In the genomic region with DNA sequence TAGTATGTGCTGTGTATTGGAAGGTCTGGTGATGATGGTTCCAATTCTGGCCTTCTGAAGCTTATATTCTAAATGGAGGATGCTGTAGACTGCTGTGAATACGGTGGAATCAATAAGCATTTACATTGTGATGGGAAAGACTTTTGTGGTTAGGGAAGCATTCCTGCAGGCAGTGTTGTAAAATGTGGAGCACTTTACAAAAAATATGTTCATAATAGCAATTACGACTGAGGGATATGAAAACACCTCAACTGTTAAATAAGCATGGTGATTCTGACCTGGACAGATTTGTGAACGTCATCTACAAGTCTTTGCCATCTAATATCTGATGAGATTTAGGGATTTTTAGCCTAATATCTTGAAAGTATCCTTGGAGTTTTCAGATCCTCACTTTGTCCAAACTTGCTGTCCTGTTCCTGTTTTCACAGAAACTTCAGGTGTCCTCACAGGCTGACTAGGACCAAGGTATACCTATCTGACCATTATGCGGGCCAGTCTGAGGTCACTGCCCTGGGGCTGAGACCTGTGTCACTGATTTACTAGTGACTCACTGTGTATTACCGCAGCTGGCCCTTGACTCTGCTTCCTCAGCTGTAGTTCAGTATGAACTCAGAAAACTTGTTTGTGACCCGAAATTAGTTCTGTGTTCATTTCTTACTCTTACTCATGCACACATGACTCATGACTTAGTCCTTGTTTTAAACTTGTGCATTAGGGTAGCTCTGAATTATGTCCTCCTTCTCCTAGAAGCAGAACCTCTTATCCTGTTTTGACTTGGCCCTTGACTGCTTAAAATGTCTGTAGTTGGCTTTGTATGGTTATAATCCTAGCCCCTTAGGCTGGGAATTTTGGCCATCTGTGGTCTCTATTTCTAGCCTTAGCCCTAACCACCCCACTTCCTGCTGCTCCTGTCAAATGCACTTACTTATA, we compare ENCODE assay signal across 1 cellular context.
TF ChIP-seq lines count a peak whose summit lies in the region.

No MANE protein-coding gene starts in this region.

TF ChIP-seq in HepG2, 621 proteins besides CTCF, POLR2A, EP300 and RAD21 (continued from another document and continues in another):
- TF ChIP-seq, protein P1, sequence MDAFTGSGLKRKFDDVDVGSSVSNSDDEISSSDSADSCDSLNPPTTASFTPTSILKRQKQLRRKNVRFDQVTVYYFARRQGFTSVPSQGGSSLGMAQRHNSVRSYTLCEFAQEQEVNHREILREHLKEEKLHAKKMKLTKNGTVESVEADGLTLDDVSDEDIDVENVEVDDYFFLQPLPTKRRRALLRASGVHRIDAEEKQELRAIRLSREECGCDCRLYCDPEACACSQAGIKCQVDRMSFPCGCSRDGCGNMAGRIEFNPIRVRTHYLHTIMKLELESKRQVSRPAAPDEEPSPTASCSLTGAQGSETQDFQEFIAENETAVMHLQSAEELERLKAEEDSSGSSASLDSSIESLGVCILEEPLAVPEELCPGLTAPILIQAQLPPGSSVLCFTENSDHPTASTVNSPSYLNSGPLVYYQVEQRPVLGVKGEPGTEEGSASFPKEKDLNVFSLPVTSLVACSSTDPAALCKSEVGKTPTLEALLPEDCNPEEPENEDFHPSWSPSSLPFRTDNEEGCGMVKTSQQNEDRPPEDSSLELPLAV (CRISPR knock-in tag; conservative IDR thresholded peaks at IDR 0.05; ENCODE audit: low read depth) = no peak
- TF ChIP-seq ZNF615 (CRISPR knock-in tag; IDR thresholded peaks at IDR 0.05; ENCODE audit: borderline replicate concordance) (no peak), ZNF883 (CRISPR knock-in tag; IDR thresholded peaks at IDR 0.05; ENCODE audit: not compliant biosample characterization) (no peak), ELF3 (CRISPR knock-in tag; IDR thresholded peaks at IDR 0.05) (peak; percentile 83), STAT6 (CRISPR knock-in tag; IDR thresholded peaks at IDR 0.05; ENCODE audit: borderline replicate concordance) (peak; percentile 85), FOXK2 (IDR thresholded peaks at IDR 0.05) (no peak), GATAD1 (CRISPR knock-in tag; IDR thresholded peaks at IDR 0.05) (peak; percentile 62; the same call in 1 of the 2 replicates), ZNF766 (CRISPR knock-in tag; IDR thresholded peaks at IDR 0.05; ENCODE audit: borderline replicate concordance) (peak; percentile 70; the same call in 1 of the 2 replicates), ZNF12 (CRISPR knock-in tag; IDR thresholded peaks at IDR 0.05) (peak; percentile 97), PITX1 (CRISPR knock-in tag; IDR thresholded peaks at IDR 0.05) (peak; percentile 60; the same call in 1 of the 2 replicates), MXD1 (CRISPR knock-in tag; IDR thresholded peaks at IDR 0.05) (no peak), ZNF772 (CRISPR knock-in tag; IDR thresholded peaks at IDR 0.05) (peak; percentile 28; the same call in 1 of the 2 replicates), KAT8 (CRISPR knock-in tag; IDR thresholded peaks at IDR 0.05) (peak; percentile 60; the same call in 1 of the 2 replicates), KLF16 (CRISPR knock-in tag; IDR thresholded peaks at IDR 0.05) (peak in 1 of 2 experiments; percentile 26; a peak in 1 of 4 replicates), SMC3 (IDR thresholded peaks at IDR 0.05; ENCODE audit: low read length) (peak; percentile 36), ZNF75D (CRISPR knock-in tag; IDR thresholded peaks at IDR 0.05; ENCODE audit: borderline replicate concordance) (no peak), ZNF878 (CRISPR knock-in tag; IDR thresholded peaks at IDR 0.05) (peak; percentile 56; the same call in 1 of the 2 replicates), FOXP1 (IDR thresholded peaks at IDR 0.05) (no peak), FOXP1 (CRISPR knock-in tag; IDR thresholded peaks at IDR 0.05) (peak; percentile 71), MAFF (IDR thresholded peaks at IDR 0.05; ENCODE audit: low read depth, low read length) (peak; percentile 60), NFIC (IDR thresholded peaks at IDR 0.05; ENCODE audit: low read length) (no peak), FOXO1 (CRISPR knock-in tag; IDR thresholded peaks at IDR 0.05) (peak; percentile 75; the same call in 1 of the 2 replicates), JUN (CRISPR knock-in tag; IDR thresholded peaks at IDR 0.05) (peak; percentile 98), FOXA3 (CRISPR knock-in tag; IDR thresholded peaks at IDR 0.05) (peak; percentile 86), MIER3 (CRISPR knock-in tag; IDR thresholded peaks at IDR 0.05; ENCODE audit: borderline replicate concordance) (peak; percentile 87), SP4 (CRISPR knock-in tag; IDR thresholded peaks at IDR 0.05) (no peak), ZBTB43 (CRISPR knock-in tag; conservative IDR thresholded peaks at IDR 0.05) (0 out of 2 replicates have a peak, but pooled peaks have one; percentile 66), GATAD2A (CRISPR knock-in tag; IDR thresholded peaks at IDR 0.05) (peak; percentile 95), ZNF605 (CRISPR knock-in tag; IDR thresholded peaks at IDR 0.05) (0 out of 2 replicates have a peak, but pooled peaks have one; percentile 44), ZNF792 (CRISPR knock-in tag; IDR thresholded peaks at IDR 0.05) (peak; percentile 63; the same call in 1 of the 2 replicates), HNRNPK (IDR thresholded peaks at IDR 0.05; ENCODE audit: low read depth, low read length, poor library complexity, severe bottlenecking) (no peak), ZNF564 (CRISPR knock-in tag; IDR thresholded peaks at IDR 0.05) (no peak), ISL2 (CRISPR knock-in tag; IDR thresholded peaks at IDR 0.05) (peak; percentile 70), ZNF207 (IDR thresholded peaks at IDR 0.05; ENCODE audit: borderline replicate concordance) (no peak), HMGA1 (CRISPR knock-in tag; conservative IDR thresholded peaks at IDR 0.05) (no peak), MEIS1 (CRISPR knock-in tag; IDR thresholded peaks at IDR 0.05; ENCODE audit: borderline replicate concordance) (peak; percentile 71; the same call in 1 of the 2 replicates), MAFK (conservative IDR thresholded peaks at IDR 0.05 in 1 of 2, IDR thresholded peaks at IDR 0.05 in 1 of 2; ENCODE audit: low read length in 2 of 2) (peak; percentile 32 to 73; a peak in 3 of 4 replicates), NFKBIZ (CRISPR knock-in tag; IDR thresholded peaks at IDR 0.05) (0 out of 2 replicates have a peak, but pooled peaks have one; percentile 16), SYNCRIP (IDR thresholded peaks at IDR 0.05; ENCODE audit: insufficient read depth, low read depth, low read length) (no peak), GFI1 (CRISPR knock-in tag; IDR thresholded peaks at IDR 0.05; ENCODE audit: borderline replicate concordance) (peak; percentile 87)
- TF ChIP-seq, protein P2, sequence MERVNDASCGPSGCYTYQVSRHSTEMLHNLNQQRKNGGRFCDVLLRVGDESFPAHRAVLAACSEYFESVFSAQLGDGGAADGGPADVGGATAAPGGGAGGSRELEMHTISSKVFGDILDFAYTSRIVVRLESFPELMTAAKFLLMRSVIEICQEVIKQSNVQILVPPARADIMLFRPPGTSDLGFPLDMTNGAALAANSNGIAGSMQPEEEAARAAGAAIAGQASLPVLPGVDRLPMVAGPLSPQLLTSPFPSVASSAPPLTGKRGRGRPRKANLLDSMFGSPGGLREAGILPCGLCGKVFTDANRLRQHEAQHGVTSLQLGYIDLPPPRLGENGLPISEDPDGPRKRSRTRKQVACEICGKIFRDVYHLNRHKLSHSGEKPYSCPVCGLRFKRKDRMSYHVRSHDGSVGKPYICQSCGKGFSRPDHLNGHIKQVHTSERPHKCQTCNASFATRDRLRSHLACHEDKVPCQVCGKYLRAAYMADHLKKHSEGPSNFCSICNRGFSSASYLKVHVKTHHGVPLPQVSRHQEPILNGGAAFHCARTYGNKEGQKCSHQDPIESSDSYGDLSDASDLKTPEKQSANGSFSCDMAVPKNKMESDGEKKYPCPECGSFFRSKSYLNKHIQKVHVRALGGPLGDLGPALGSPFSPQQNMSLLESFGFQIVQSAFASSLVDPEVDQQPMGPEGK (CRISPR knock-in tag; IDR thresholded peaks at IDR 0.05) = no peak
- TF ChIP-seq, protein P3, sequence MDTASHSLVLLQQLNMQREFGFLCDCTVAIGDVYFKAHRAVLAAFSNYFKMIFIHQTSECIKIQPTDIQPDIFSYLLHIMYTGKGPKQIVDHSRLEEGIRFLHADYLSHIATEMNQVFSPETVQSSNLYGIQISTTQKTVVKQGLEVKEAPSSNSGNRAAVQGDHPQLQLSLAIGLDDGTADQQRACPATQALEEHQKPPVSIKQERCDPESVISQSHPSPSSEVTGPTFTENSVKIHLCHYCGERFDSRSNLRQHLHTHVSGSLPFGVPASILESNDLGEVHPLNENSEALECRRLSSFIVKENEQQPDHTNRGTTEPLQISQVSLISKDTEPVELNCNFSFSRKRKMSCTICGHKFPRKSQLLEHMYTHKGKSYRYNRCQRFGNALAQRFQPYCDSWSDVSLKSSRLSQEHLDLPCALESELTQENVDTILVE (CRISPR knock-in tag; IDR thresholded peaks at IDR 0.05) = no peak
- TF ChIP-seq, protein P4, sequence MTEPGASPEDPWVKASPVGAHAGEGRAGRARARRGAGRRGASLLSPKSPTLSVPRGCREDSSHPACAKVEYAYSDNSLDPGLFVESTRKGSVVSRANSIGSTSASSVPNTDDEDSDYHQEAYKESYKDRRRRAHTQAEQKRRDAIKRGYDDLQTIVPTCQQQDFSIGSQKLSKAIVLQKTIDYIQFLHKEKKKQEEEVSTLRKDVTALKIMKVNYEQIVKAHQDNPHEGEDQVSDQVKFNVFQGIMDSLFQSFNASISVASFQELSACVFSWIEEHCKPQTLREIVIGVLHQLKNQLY (CRISPR knock-in tag; IDR thresholded peaks at IDR 0.05) = peak; percentile 72
- TF ChIP-seq, protein P5, sequence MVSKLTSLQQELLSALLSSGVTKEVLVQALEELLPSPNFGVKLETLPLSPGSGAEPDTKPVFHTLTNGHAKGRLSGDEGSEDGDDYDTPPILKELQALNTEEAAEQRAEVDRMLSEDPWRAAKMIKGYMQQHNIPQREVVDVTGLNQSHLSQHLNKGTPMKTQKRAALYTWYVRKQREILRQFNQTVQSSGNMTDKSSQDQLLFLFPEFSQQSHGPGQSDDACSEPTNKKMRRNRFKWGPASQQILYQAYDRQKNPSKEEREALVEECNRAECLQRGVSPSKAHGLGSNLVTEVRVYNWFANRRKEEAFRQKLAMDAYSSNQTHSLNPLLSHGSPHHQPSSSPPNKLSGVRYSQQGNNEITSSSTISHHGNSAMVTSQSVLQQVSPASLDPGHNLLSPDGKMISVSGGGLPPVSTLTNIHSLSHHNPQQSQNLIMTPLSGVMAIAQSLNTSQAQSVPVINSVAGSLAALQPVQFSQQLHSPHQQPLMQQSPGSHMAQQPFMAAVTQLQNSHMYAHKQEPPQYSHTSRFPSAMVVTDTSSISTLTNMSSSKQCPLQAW (CRISPR knock-in tag; IDR thresholded peaks at IDR 0.05) = peak; percentile 100
- TF ChIP-seq, protein P6, sequence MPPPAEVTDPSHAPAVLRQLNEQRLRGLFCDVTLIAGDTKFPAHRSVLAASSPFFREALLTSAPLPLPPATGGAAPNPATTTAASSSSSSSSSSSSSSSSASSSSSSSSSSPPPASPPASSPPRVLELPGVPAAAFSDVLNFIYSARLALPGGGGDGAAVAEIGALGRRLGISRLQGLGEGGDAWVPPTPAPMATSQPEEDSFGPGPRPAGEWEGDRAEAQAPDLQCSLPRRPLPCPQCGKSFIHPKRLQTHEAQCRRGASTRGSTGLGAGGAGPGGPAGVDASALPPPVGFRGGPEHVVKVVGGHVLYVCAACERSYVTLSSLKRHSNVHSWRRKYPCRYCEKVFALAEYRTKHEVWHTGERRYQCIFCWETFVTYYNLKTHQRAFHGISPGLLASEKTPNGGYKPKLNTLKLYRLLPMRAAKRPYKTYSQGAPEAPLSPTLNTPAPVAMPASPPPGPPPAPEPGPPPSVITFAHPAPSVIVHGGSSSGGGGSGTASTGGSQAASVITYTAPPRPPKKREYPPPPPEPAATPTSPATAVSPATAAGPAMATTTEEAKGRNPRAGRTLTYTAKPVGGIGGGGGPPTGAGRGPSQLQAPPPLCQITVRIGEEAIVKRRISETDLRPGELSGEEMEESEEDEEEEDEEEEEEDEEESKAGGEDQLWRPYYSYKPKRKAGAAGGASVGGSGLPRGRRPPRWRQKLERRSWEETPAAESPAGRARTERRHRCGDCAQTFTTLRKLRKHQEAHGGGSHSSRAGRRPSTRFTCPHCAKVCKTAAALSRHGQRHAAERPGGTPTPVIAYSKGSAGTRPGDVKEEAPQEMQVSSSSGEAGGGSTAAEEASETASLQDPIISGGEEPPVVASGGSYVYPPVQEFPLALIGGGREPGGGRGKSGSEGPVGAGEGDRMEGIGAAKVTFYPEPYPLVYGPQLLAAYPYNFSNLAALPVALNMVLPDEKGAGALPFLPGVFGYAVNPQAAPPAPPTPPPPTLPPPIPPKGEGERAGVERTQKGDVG (CRISPR knock-in tag; IDR thresholded peaks at IDR 0.05; ENCODE audit: borderline replicate concordance) = no peak
